ENCODE assay signal across 25 cellular contexts in the genomic region with DNA sequence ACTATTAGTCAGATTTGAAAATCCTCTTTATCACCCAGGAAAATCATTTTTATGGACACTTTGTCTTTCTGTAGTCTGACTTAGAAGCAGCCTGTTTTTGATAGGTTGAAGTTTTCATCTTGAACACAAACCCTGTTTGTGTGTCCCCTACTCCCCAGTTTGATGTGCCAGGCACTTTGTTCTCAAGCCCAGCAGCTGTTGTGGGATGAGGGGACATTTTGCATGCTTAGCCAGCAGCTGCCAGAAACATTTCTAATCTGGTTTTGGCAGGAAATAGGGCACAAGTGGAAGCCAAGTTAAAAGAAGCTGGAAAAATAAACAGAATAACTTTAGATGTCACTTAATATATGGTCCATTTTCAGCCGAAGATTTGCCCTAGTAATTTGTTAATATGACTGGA. TPM values are rescaled to one million over a fixed set of nuclear protein-coding genes. Genes with fewer than 3 reads are reported as not detected.
DNase-seq lines count a peak whose midpoint lies in the region; ATAC-seq and TF ChIP-seq lines count a peak whose summit lies in the region.
"Had no signal": no experiment of that assay in that cellular context is flagged by ENCODE, and none has a peak within 500 bp of the region (broad histone marks: within the 10 kb centered on the region; RNA-seq: fewer than 3 reads in every experiment).

No MANE protein-coding gene starts in this region.

- 3% methylated on average over 1 of the region's 1 CpG for WGBS in heart right ventricle, 2 donors
- 0 to 12% methylated on average over 1 of the region's 1 CpG for WGBS in lower leg skin, 2 donors

- H3K4me3 ChIP-seq in astrocyte of the spinal cord (ENCODE audit: low read depth, low read length) (no peak overlapping the region), heart right ventricle (no peak overlapping the region), lower leg skin (ENCODE audit: low read depth, poor library complexity, severe bottlenecking) (no peak overlapping the region)
- H3K4me3 ChIP-seq: BLaER1 treated with 17β-estradiol and CSF1 and Interleukin-3, amounts not matched to agents 10 nM and 100 nM; smooth muscle cell; upper lobe of left lung had no signal

- DNase-seq in Ammon's horn (ENCODE audit: low spot score) (peak; percentile 80), astrocyte of the spinal cord (ENCODE audit: low read depth, low spot score) (peak; percentile 1), heart right ventricle (peak in 1 of 2 donors; percentile 45), lower leg skin (ENCODE audit: low spot score in 2 of 2) (no peak)
- DNase-seq in stimulated activated naive CD8-positive, alpha-beta T cell treated with anti-CD3 and anti-CD28 coated beads, Interleukin-15, amount 100 ng/mL, for 72 hours, result no peak
- DNase-seq: activated CD4-positive, CD25-positive, alpha-beta regulatory T cell treated with anti-CD3 and anti-CD28 coated beads, Interleukin-2, amount 50 U/mL, for 72 hours; activated naive CD4-positive, alpha-beta T cell treated with Interleukin-2 at 50 U/mL for 16 hours; activated T-cell treated with anti-CD3 and anti-CD28 coated beads, Interleukin-2, amount 50 U/mL, for 1 hour; amniotic stem cell; central memory CD4-positive, alpha-beta T cell; Kasumi-1; left colon; NCI-H1048; NCI-H187 treated with DMSO at 0.1 percent for 48 hours; NCI-H748 treated with DMSO at 0.1 percent for 48 hours; SHP77; stimulated activated CD4-positive, alpha-beta T cell treated with anti-CD3 and anti-CD28 coated beads, Interleukin-4, amount 100 ng/mL, for 1 hour; upper lobe of left lung had no signal

- no peaks in the 10 kb centered on the region for H3K9me3 ChIP-seq in heart right ventricle
- H3K9me3 ChIP-seq: BLaER1 treated with 17β-estradiol and CSF1 and Interleukin-3, amounts not matched to agents 10 nM and 100 nM; upper lobe of left lung had no signal

- H3K4me3 Mint-ChIP-seq in nephron, result peak overlapping the region in 1 of 3 experiments; percentile 62
- H3K4me3 Mint-ChIP-seq in stimulated activated naive CD8-positive, alpha-beta T cell treated with anti-CD3 and anti-CD28 coated beads, Interleukin-15, amount 100 ng/mL, for 72 hours, result no peak overlapping the region
- H3K4me3 Mint-ChIP-seq: stimulated activated naive CD8-positive, alpha-beta T cell treated with anti-CD3 and anti-CD28 coated beads, Interleukin-15, Interleukin-2, amounts not matched to agents 100 ng/mL and 50 ng/mL, for 24 hours had no signal

- TF ChIP-seq CTCF in astrocyte of the spinal cord (IDR thresholded peaks at IDR 0.05; ENCODE audit: low read depth, low read length), result no peak
- TF ChIP-seq CTCF in heart right ventricle (IDR thresholded peaks at IDR 0.05), result no peak
- TF ChIP-seq CTCF in nephron (IDR thresholded peaks at IDR 0.05; ENCODE audit: unreplicated experiment in 3 of 3), result no peak
- TF ChIP-seq CTCF in lower leg skin (IDR thresholded peaks at IDR 0.05), result no peak

- H3K27me3 Mint-ChIP-seq in nephron (ENCODE audit: low read depth), result peaks cover 9% of the 10 kb centered on the region
- H3K27me3 Mint-ChIP-seq in stimulated activated naive CD8-positive, alpha-beta T cell treated with anti-CD3 and anti-CD28 coated beads, Interleukin-15, amount 100 ng/mL, for 72 hours, result peaks cover 34% of the 10 kb centered on the region

- intact Hi-C loops in heart right ventricle (cut with DNase I) (no loop called here), lower leg skin (cut with DNase I; ENCODE audit: low total_unique reads) (no loop called here)

- ATAC-seq in heart right ventricle (peak; percentile 24 to 87 (median 66)), HG03565 (IDR thresholded peaks at IDR 0.05; ENCODE audit: unreplicated experiment) (no peak), GM21619 (IDR thresholded peaks at IDR 0.05; ENCODE audit: unreplicated experiment) (no peak)
- no peak for ATAC-seq in stimulated activated naive CD8-positive, alpha-beta T cell treated with anti-CD3 and anti-CD28 coated beads, Interleukin-15, amount 100 ng/mL, for 72 hours
- ATAC-seq: left colon had no signal

- H3K36me3 Mint-ChIP-seq in nephron (ENCODE audit: low read depth), result no peaks in the 10 kb centered on the region

- TF ChIP-seq POLR2A in lower leg skin (IDR thresholded peaks at IDR 0.05), result no peak

- H3K4me1 ChIP-seq in heart right ventricle, result peaks cover 10 to 58% (median 31%) of the 10 kb centered on the region in 9 donors
- H3K4me1 ChIP-seq: upper lobe of left lung had no signal

- H3K27ac Mint-ChIP-seq in nephron, result peak overlapping the region; percentile 82 to 86 (median 85)
- no peak overlapping the region for H3K27ac Mint-ChIP-seq in stimulated activated naive CD8-positive, alpha-beta T cell treated with anti-CD3 and anti-CD28 coated beads, Interleukin-15, amount 100 ng/mL, for 72 hours
- H3K27ac Mint-ChIP-seq: stimulated activated naive CD8-positive, alpha-beta T cell treated with anti-CD3 and anti-CD28 coated beads, Interleukin-15, Interleukin-2, amounts not matched to agents 100 ng/mL and 50 ng/mL, for 24 hours had no signal

- H3K9me3 Mint-ChIP-seq in nephron, result no peaks in the 10 kb centered on the region
- no peaks in the 10 kb centered on the region for H3K9me3 Mint-ChIP-seq in stimulated activated naive CD8-positive, alpha-beta T cell treated with anti-CD3 and anti-CD28 coated beads, Interleukin-15, amount 100 ng/mL, for 72 hours
- H3K9me3 Mint-ChIP-seq: stimulated activated naive CD8-positive, alpha-beta T cell treated with anti-CD3 and anti-CD28 coated beads, Interleukin-15, Interleukin-2, amounts not matched to agents 100 ng/mL and 50 ng/mL, for 24 hours had no signal

- H3K27me3 ChIP-seq in heart right ventricle, result no peaks in the 10 kb centered on the region
- H3K27me3 ChIP-seq: BLaER1 treated with 17β-estradiol and CSF1 and Interleukin-3, amounts not matched to agents 10 nM and 100 nM; upper lobe of left lung had no signal

- peak overlapping the region in 8 of 10 donors; percentile 20 to 74 (median 54) for H3K27ac ChIP-seq in heart right ventricle
- H3K27ac ChIP-seq: BLaER1 treated with 17β-estradiol and CSF1 and Interleukin-3, amounts not matched to agents 10 nM and 100 nM; epithelial cell of prostate; upper lobe of left lung had no signal

- peaks cover 0 to 28% (median 9%) of the 10 kb centered on the region in 9 donors for H3K36me3 ChIP-seq in heart right ventricle
- H3K36me3 ChIP-seq: BLaER1 treated with 17β-estradiol and CSF1 and Interleukin-3, amounts not matched to agents 10 nM and 100 nM; upper lobe of left lung had no signal

- H3K4me1 Mint-ChIP-seq in nephron, result peaks cover 43% of the 10 kb centered on the region
- H3K4me1 Mint-ChIP-seq in stimulated activated naive CD8-positive, alpha-beta T cell treated with anti-CD3 and anti-CD28 coated beads, Interleukin-15, amount 100 ng/mL, for 72 hours, result no peaks in the 10 kb centered on the region

- in situ Hi-C loops in astrocyte of the spinal cord (cut with HindIII; ENCODE audit: low sequenced_read_pairs), result no loop called here

RNA-seq across cellular contexts. Expression of a gene that starts 29.9 kb away (rescaled TPM):
- 1,000 to 10,000 TPM; 2,366 to 4,290 (median 3,682) TPM for total RNA-seq in heart right ventricle
- 1,000 to 10,000 TPM in 1 of 2 donors, 100 to 1,000 TPM in 1; 599 to 1,375 TPM for polyA plus RNA-seq in heart right ventricle
- total RNA-seq in lower leg skin, result under 1 TPM in 2 of 4 donors, not detected in 2; 0.06 to 0.20 TPM
- total RNA-seq: left colon, smooth muscle cell had no signal
- polyA plus RNA-seq: smooth muscle cell had no signal

Comparison
In these comparisons a context has a peak if more than half of its experiments do, and no peak if none do; other contexts are left out.
1. DNase-seq: peak in Ammon's horn (single experiment) and astrocyte of the spinal cord (single experiment); none in stimulated activated naive CD8-positive, alpha-beta T cell treated with anti-CD3 and anti-CD28 coated beads, Interleukin-15, amount 100 ng/mL, for 72 hours (0 of 2) and lower leg skin (0 of 2).
2. ATAC-seq: peak in heart right ventricle (8 of 8); none in HG03565 (single experiment), GM21619 (single experiment) and stimulated activated naive CD8-positive, alpha-beta T cell treated with anti-CD3 and anti-CD28 coated beads, Interleukin-15, amount 100 ng/mL, for 72 hours (single experiment).
3. H3K27ac Mint-ChIP-seq: peak in nephron (3 of 3); none in stimulated activated naive CD8-positive, alpha-beta T cell treated with anti-CD3 and anti-CD28 coated beads, Interleukin-15, amount 100 ng/mL, for 72 hours (0 of 2).
4. RNA of a gene that starts 29.9 kb away (total RNA-seq): 2,366 to 4,290 TPM in heart right ventricle; 0.06 to 0.20 TPM in lower leg skin; every median in the first group is over 1,000 times any median in the second.